ENCODE assay signal across 8 cellular contexts in genomic region chr22:50250555-50251471, GRCh38. TPM values are rescaled to one million over a fixed set of nuclear protein-coding genes. Genes with fewer than 3 reads are reported as not detected.
A peak's percentile ranks its signal among the peaks of the same experiment; 100 is the strongest.
DNase-seq lines count a peak whose midpoint lies in the region; ATAC-seq and TF ChIP-seq lines count a peak whose summit lies in the region.

Gene HDAC10 (minus strand): TSS chr22:50251265. CDS start chr22:50251032, 233 bp downstream.

- DNase-seq in NK-92 treated with Interleukin-12 subunit alpha and Interleukin-12 subunit beta, amount 100 ng/mL, for 24 hours (lab: John Stamatoyannopoulos, UW), result peak; percentile 54
- no peak for DNase-seq in NK-92 (lab: John Stamatoyannopoulos, UW; ENCODE audit: unreplicated experiment)
- DNase-seq in OCI-M1 (lab: John Stamatoyannopoulos, UW), result peak; percentile 90
- peak; percentile 70 for DNase-seq in activated T-cell treated with anti-CD3 and anti-CD28 coated beads, Interleukin-2, amount 50 U/mL, for 4 hours
- DNase-seq in esophagus squamous epithelium (lab: John Stamatoyannopoulos, UW), result no peak
- peak; percentile 60 for DNase-seq in natural killer cell
- peak; percentile 81 to 85 for DNase-seq in stimulated activated naive CD8-positive, alpha-beta T cell treated with anti-CD3 and anti-CD28 coated beads, Interleukin-15, amount 100 ng/mL, for 72 hours

- H3K4me3 Mint-ChIP-seq in activated T-cell treated with anti-CD3 and anti-CD28 coated beads, Interleukin-2, amount 50 U/mL, for 4 hours, result peak within 1 kb of the TSS; percentile 78
- peak within 1 kb of the TSS; percentile 74 for H3K4me3 Mint-ChIP-seq in natural killer cell
- peak within 1 kb of the TSS; percentile 84 to 88 for H3K4me3 Mint-ChIP-seq in stimulated activated naive CD8-positive, alpha-beta T cell treated with anti-CD3 and anti-CD28 coated beads, Interleukin-15, amount 100 ng/mL, for 72 hours

- TF ChIP-seq POLR2A in esophagus squamous epithelium (IDR thresholded peaks at IDR 0.05), result no peak

- no peaks in the 10 kb centered on the region for H3K27me3 ChIP-seq in esophagus squamous epithelium

- peaks cover 25 to 67% (median 30%) of the 10 kb centered on the region in 3 donors for H3K4me1 ChIP-seq in esophagus squamous epithelium

- 0% methylated on average over 4 of the region's 80 CpGs; no CpG with 5 or more reads in 1 of the 2 donors for WGBS in esophagus squamous epithelium, 2 donors

- peak in 1 of 6 experiments; percentile 12 for TF ChIP-seq CTCF in esophagus squamous epithelium (IDR thresholded peaks at IDR 0.05)
- TF ChIP-seq CTCF in natural killer cell (IDR thresholded peaks at IDR 0.05), result no peak

- peaks cover 0 to 24% (median 8%) of the 10 kb centered on the region in 3 donors for H3K36me3 ChIP-seq in esophagus squamous epithelium

- H3K36me3 Mint-ChIP-seq in activated T-cell treated with anti-CD3 and anti-CD28 coated beads, Interleukin-2, amount 50 U/mL, for 4 hours (ENCODE audit: insufficient read depth), result no peaks in the 10 kb centered on the region
- no peaks in the 10 kb centered on the region for H3K36me3 Mint-ChIP-seq in natural killer cell

- ATAC-seq in HG03139 (IDR thresholded peaks at IDR 0.05; ENCODE audit: unreplicated experiment), result peak; percentile 44
- ATAC-seq in activated T-cell treated with anti-CD3 and anti-CD28 coated beads, Interleukin-2, amount 50 U/mL, for 4 hours, result peak; percentile 84 to 87
- ATAC-seq in natural killer cell, result peak; percentile 58 to 64 (median 64)
- peak; percentile 84 for ATAC-seq in stimulated activated naive CD8-positive, alpha-beta T cell treated with anti-CD3 and anti-CD28 coated beads, Interleukin-15, amount 100 ng/mL, for 72 hours

- H3K27ac Mint-ChIP-seq in natural killer cell, result peak within 1 kb of the TSS in 1 of 2 donors; percentile 62
- peak within 1 kb of the TSS; percentile 61 to 92 for H3K27ac Mint-ChIP-seq in stimulated activated naive CD8-positive, alpha-beta T cell treated with anti-CD3 and anti-CD28 coated beads, Interleukin-15, amount 100 ng/mL, for 72 hours

- no peaks in the 10 kb centered on the region for H3K27me3 Mint-ChIP-seq in activated T-cell treated with anti-CD3 and anti-CD28 coated beads, Interleukin-2, amount 50 U/mL, for 4 hours (ENCODE audit: low read depth)
- no peaks in the 10 kb centered on the region for H3K27me3 Mint-ChIP-seq in natural killer cell (ENCODE audit: low read depth in 2 of 2)
- H3K27me3 Mint-ChIP-seq in stimulated activated naive CD8-positive, alpha-beta T cell treated with anti-CD3 and anti-CD28 coated beads, Interleukin-15, amount 100 ng/mL, for 72 hours, result no peaks in the 10 kb centered on the region

- H3K9me3 Mint-ChIP-seq in activated T-cell treated with anti-CD3 and anti-CD28 coated beads, Interleukin-2, amount 50 U/mL, for 4 hours, result no peaks in the 10 kb centered on the region
- no peaks in the 10 kb centered on the region for H3K9me3 Mint-ChIP-seq in natural killer cell
- H3K9me3 Mint-ChIP-seq in stimulated activated naive CD8-positive, alpha-beta T cell treated with anti-CD3 and anti-CD28 coated beads, Interleukin-15, amount 100 ng/mL, for 72 hours, result no peaks in the 10 kb centered on the region

- peaks cover 20% of the 10 kb centered on the region for H3K4me1 Mint-ChIP-seq in activated T-cell treated with anti-CD3 and anti-CD28 coated beads, Interleukin-2, amount 50 U/mL, for 4 hours (ENCODE audit: low read depth)
- H3K4me1 Mint-ChIP-seq in natural killer cell, result peaks cover 0 to 17% of the 10 kb centered on the region in 2 donors
- peaks cover 47% of the 10 kb centered on the region for H3K4me1 Mint-ChIP-seq in stimulated activated naive CD8-positive, alpha-beta T cell treated with anti-CD3 and anti-CD28 coated beads, Interleukin-15, amount 100 ng/mL, for 72 hours

- H3K27ac ChIP-seq in esophagus squamous epithelium, result peak within 1 kb of the TSS; percentile 46 to 82 (median 72)

- intact Hi-C loops in esophagus squamous epithelium (cut with DNase I), result no loop called here
- intact Hi-C loops in natural killer cell (cut with micrococcal nuclease), result loop anchor here (5.0 kb wide), 3 partner anchors 76 to 441 kb away; partner anchors contain the start of gene DENND6B

- no peaks in the 10 kb centered on the region for H3K9me3 ChIP-seq in esophagus squamous epithelium

- peak within 1 kb of the TSS; percentile 42 to 80 (median 72) for H3K4me3 ChIP-seq in esophagus squamous epithelium

RNA-seq across cellular contexts. Expression of gene HDAC10, which starts in this region (rescaled TPM):
- 10 to 100 TPM; 45.1 to 50.6 (median 48.2) TPM for total RNA-seq in activated T-cell treated with anti-CD3 and anti-CD28 coated beads, Interleukin-2, amount 50 U/mL, for 4 hours
- total RNA-seq in esophagus squamous epithelium (10 to 100 TPM; 18.2 to 46.3 (median 35.6) TPM), natural killer cell (100 to 1,000 TPM; 112 to 131 (median 123) TPM)

Comparison
In these comparisons a context has a peak if more than half of its experiments do, and no peak if none do; other contexts are left out.
1. DNase-seq: peak in NK-92 treated with Interleukin-12 subunit alpha and Interleukin-12 subunit beta, amount 100 ng/mL, for 24 hours (single experiment), OCI-M1 (single experiment), activated T-cell treated with anti-CD3 and anti-CD28 coated beads, Interleukin-2, amount 50 U/mL, for 4 hours (single experiment), natural killer cell (single experiment) and stimulated activated naive CD8-positive, alpha-beta T cell treated with anti-CD3 and anti-CD28 coated beads, Interleukin-15, amount 100 ng/mL, for 72 hours (2 of 2); none in NK-92 (single experiment) and esophagus squamous epithelium (single experiment).
2. Peak in every context shown above with its lines, with median percentiles within 50 percentile points of each other: ATAC-seq and H3K4me3 Mint-ChIP-seq.